ENCODE assay signal across 1 cellular context in the genomic region with DNA sequence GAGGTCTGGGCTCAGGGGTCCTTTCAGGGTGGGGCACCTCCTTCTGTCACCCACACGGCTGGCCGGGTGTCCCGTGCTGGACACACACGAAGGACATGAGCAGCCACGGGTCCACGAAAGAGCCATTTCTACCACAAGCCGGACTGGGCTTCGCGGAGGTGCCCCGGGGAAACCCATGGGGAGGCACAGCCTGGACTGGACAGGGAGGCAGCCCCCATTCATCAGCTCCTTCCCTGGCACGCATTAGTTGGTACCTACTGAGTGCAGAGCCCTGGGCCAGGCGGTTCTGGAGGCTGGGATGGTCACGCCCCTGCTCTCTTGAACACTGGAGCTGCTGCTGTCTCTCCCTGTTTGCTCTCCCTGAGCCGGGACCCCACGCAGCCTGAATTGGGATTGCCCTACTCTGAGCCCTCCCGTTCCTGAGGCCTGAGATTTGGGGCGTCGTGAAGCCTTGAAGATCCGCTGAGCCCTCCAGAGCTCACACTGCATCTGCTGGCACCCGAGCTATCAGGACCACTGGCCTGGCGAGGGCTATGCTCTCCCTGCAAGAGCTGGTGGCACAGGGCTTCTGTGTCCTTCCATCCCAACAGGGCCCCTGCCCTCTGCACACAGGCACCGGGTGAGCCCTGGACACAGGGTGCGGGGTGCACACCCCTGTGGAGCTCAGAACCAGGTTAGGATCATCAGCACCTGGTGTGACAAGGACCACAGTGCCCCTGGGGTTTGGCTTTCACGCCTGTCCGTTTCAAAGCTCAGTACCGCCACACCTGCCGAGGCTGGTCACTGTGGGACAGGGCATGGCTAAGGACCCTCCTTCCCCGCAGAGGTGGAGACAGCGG.
TF ChIP-seq lines count a peak whose summit lies in the region.

No MANE protein-coding gene starts in this region.

TF ChIP-seq in H1, 55 proteins besides CTCF, POLR2A, EP300 and RAD21:
- TF ChIP-seq CBX8 (IDR thresholded peaks at IDR 0.05; ENCODE audit: borderline replicate concordance, low read depth, low read length), result no peak
